8 cellular contexts compared by ENCODE assay signal in the genomic region with DNA sequence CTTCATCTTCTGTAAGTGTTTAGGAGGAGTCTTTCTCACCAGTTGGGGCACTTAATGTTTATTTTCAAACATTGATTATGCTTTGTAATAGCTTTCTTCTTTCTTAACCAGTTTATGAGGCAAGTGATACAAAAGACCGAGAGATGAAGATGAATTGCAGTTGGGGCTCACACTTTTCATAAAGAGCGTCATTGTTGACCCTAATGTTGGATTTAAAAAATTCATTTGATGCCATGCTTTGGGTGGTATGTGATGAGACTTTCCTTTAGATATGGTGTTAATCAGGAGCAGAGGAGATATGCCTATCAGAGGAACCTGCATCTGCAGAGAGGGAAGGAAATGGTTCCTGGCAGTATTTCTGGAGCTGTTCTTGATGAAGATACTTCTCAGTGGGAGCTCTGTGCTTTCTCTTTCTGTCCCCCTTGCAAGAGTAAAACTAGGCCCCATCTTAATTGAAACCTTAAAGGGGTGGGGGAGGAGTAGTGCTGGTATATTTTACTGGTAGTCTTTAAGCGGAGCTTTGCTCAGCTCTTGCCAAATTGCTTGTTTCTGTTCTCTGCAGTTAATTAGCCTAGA. TPM values are rescaled to one million over a fixed set of nuclear protein-coding genes. Genes with fewer than 3 reads are reported as not detected.
A peak's percentile ranks its signal among the peaks of the same experiment; 100 is the strongest.
DNase-seq lines count a peak whose midpoint lies in the region; ATAC-seq and TF ChIP-seq lines count a peak whose summit lies in the region.

No MANE protein-coding gene starts in this region.

- TF ChIP-seq EP300 in ovary (IDR thresholded peaks at IDR 0.05), result no peak

- peak overlapping the region; percentile 4 for H3K9ac ChIP-seq in iPS-18a (ENCODE audit: low read length)

- WGBS in ovary, 3 donors, result 56 to 74% (median 61%) methylated on average over 3 of the region's 3 CpGs

- H3K9me3 ChIP-seq in A673 (ENCODE audit: low read depth, low read length, poor library complexity, severe bottlenecking) (no peaks in the 10 kb centered on the region), iPS-18a (ENCODE audit: control insufficient read depth, low read depth, low read length) (no peaks in the 10 kb centered on the region), ovary (no peaks in the 10 kb centered on the region)

- TF ChIP-seq CTCF in A673 (conservative IDR thresholded peaks at IDR 0.05; ENCODE audit: low read depth, low read length), result no peak
- no peak for TF ChIP-seq CTCF in ovary (IDR thresholded peaks at IDR 0.05)

- peak; percentile 20 for ATAC-seq in GM18909 (IDR thresholded peaks at IDR 0.05; ENCODE audit: poor library complexity, unreplicated experiment)

- H3K27me3 Mint-ChIP-seq in activated CD4-positive, alpha-beta memory T cell treated with anti-CD3 and anti-CD28 coated beads, Interleukin-2, amount 10 ng/mL, durations not matched to agents 7 days and 5 days, result no peaks in the 10 kb centered on the region

- H3K4me3 ChIP-seq in A673 (ENCODE audit: low read depth, low read length, poor library complexity, severe bottlenecking) (peak overlapping the region; percentile 69), iPS-18a (ENCODE audit: low read length) (peak overlapping the region; percentile 82), ovary (no peak overlapping the region)

- BruUV-seq in A673 (replicated peaks; lab: Mats Ljungman, UMichigan), result no TSS peak

- H3K4me3 Mint-ChIP-seq in activated CD4-positive, alpha-beta memory T cell treated with anti-CD3 and anti-CD28 coated beads, Interleukin-2, amount 10 ng/mL, durations not matched to agents 7 days and 5 days, result no peak overlapping the region

- CTCF ChIA-PET in A673 (lab: Charles Lee), result interaction anchor here (1.4 kb wide), 1 partner anchor 38 kb away, joined by 3 read pairs; no protein-coding TSS in a partner anchor
- CTCF ChIA-PET in activated CD4-positive, alpha-beta memory T cell treated with anti-CD3 and anti-CD28 coated beads, Interleukin-2, amount 10 ng/mL, durations not matched to agents 7 days and 5 days (lab: Charles Lee), result interaction anchor here (0.8 to 4.7 kb wide), 12 partner anchors 19 to 158 kb away, joined by 3 to 30 read pairs (median 4); no protein-coding TSS in a partner anchor

- H3K4me1 Mint-ChIP-seq in activated CD4-positive, alpha-beta memory T cell treated with anti-CD3 and anti-CD28 coated beads, Interleukin-2, amount 10 ng/mL, durations not matched to agents 7 days and 5 days, result peaks cover 34% of the 10 kb centered on the region

- peaks cover 24% of the 10 kb centered on the region for H3K4me1 ChIP-seq in A673 (ENCODE audit: insufficient read depth, low read length, poor library complexity, severe bottlenecking)
- H3K4me1 ChIP-seq in iPS-18a (ENCODE audit: control insufficient read depth, low read depth, low read length), result peaks cover 29% of the 10 kb centered on the region
- peaks cover 5% of the 10 kb centered on the region for H3K4me1 ChIP-seq in ovary (ENCODE audit: insufficient read depth)

- intact Hi-C loops in A673 (cut with micrococcal nuclease; ENCODE audit: unreplicated experiment), result loop anchor here (2.0 kb wide), 1 partner anchor 75 kb away; no protein-coding TSS in a partner anchor
- intact Hi-C loops in ovary (cut with DNase I), result no loop called here

- TF ChIP-seq POLR2A in ovary (IDR thresholded peaks at IDR 0.05), result no peak

- no peak overlapping the region for H3K27ac Mint-ChIP-seq in activated CD4-positive, alpha-beta memory T cell treated with anti-CD3 and anti-CD28 coated beads, Interleukin-2, amount 10 ng/mL, durations not matched to agents 7 days and 5 days

- DNase-seq in A673 (ENCODE audit: low spot score), result peak; percentile 90
- DNase-seq in NCI-H2227 treated with DMSO at 0.1 percent for 48 hours (lab: John Stamatoyannopoulos, UW), result peak; percentile 36
- no peak for DNase-seq in ovary
- DNase-seq in activated CD4-positive, alpha-beta memory T cell treated with anti-CD3 and anti-CD28 coated beads, Interleukin-2, amount 10 ng/mL, durations not matched to agents 7 days and 5 days, result no peak
- no peak for DNase-seq in OCI-M2 (lab: John Stamatoyannopoulos, UW; ENCODE audit: unreplicated experiment)
- no peak for DNase-seq in effector CD4-positive, alpha-beta T cell

- POLR2A ChIA-PET in A673 (lab: Charles Lee; ENCODE audit: low non-redundant PET), result interaction anchor here (0.6 kb wide), 2 partner anchors 61 to 84 kb away, joined by 3 to 9 read pairs; no protein-coding TSS in a partner anchor
- POLR2A ChIA-PET in activated CD4-positive, alpha-beta memory T cell treated with anti-CD3 and anti-CD28 coated beads, Interleukin-2, amount 10 ng/mL, durations not matched to agents 7 days and 5 days (lab: Charles Lee), result interaction anchor here (0.6 to 8.9 kb wide), 23 partner anchors 9 to 293 kb away, joined by 3 to 109 read pairs (median 5); no protein-coding TSS in a partner anchor

- no peaks in the 10 kb centered on the region for H3K9me3 Mint-ChIP-seq in activated CD4-positive, alpha-beta memory T cell treated with anti-CD3 and anti-CD28 coated beads, Interleukin-2, amount 10 ng/mL, durations not matched to agents 7 days and 5 days

- H3K36me3 ChIP-seq in A673 (ENCODE audit: insufficient read depth, low read length, poor library complexity, severe bottlenecking) (no peaks in the 10 kb centered on the region), iPS-18a (ENCODE audit: control insufficient read depth, low read depth, low read length) (no peaks in the 10 kb centered on the region), ovary (no peaks in the 10 kb centered on the region)

- H3K36me3 Mint-ChIP-seq in activated CD4-positive, alpha-beta memory T cell treated with anti-CD3 and anti-CD28 coated beads, Interleukin-2, amount 10 ng/mL, durations not matched to agents 7 days and 5 days (ENCODE audit: low read depth), result peaks cover 19% of the 10 kb centered on the region

- H3K27me3 ChIP-seq in A673 (replicated peaks; ENCODE audit: insufficient read depth, low read depth, low read length, poor library complexity) (no peaks in the 10 kb centered on the region), iPS-18a (ENCODE audit: control insufficient read depth, insufficient read depth, low read length) (no peaks in the 10 kb centered on the region), ovary (no peaks in the 10 kb centered on the region)

- peak overlapping the region; percentile 81 for H3K27ac ChIP-seq in A673 (ENCODE audit: low read depth, low read length, poor library complexity, severe bottlenecking)
- H3K27ac ChIP-seq in iPS-18a (ENCODE audit: low read length), result no peak overlapping the region
- H3K27ac ChIP-seq in ovary, result no peak overlapping the region

RNA-seq across cellular contexts. Expression of a gene that starts 2.3 kb away (rescaled TPM):
- total RNA-seq in A673 (2021), result 93.7 and 103 TPM in 2 replicates
- total RNA-seq in ovary, result 10 to 100 TPM; 20.3 to 46.5 (median 31.9) TPM
- 10 to 100 TPM; 11.6 to 26.2 TPM for polyA plus RNA-seq in ovary
- total RNA-seq in activated CD4-positive, alpha-beta memory T cell treated with anti-CD3 and anti-CD28 coated beads, Interleukin-2, amount 10 ng/mL, durations not matched to agents 7 days and 5 days, result 100 to 1,000 TPM; 130 to 133 TPM

Comparison
In these comparisons a context has a peak if more than half of its experiments do, and no peak if none do; other contexts are left out.
1. DNase-seq: peak in A673 (single experiment) and NCI-H2227 treated with DMSO at 0.1 percent for 48 hours (single experiment); none in ovary (0 of 5), activated CD4-positive, alpha-beta memory T cell treated with anti-CD3 and anti-CD28 coated beads, Interleukin-2, amount 10 ng/mL, durations not matched to agents 7 days and 5 days (single experiment), OCI-M2 (single experiment) and effector CD4-positive, alpha-beta T cell (single experiment).